20 cellular contexts compared by ENCODE assay signal in genomic region chr16:19745286-19746018, GRCh38. TPM values are rescaled to one million over a fixed set of nuclear protein-coding genes. Genes with fewer than 3 reads are reported as not detected.
DNase-seq lines count a peak whose midpoint lies in the region; ATAC-seq and TF ChIP-seq lines count a peak whose summit lies in the region.
"Had no signal": no experiment of that assay in that cellular context is flagged by ENCODE, and none has a peak within 500 bp of the region (broad histone marks: within the 10 kb centered on the region; RNA-seq: fewer than 3 reads in every experiment).

No MANE protein-coding gene starts in this region.

- H2AK5ac ChIP-seq in IMR-90 (ENCODE audit: low read depth, low read length), result no peak overlapping the region

- H3K9me3 ChIP-seq in IMR-90 (ENCODE audit: control insufficient read depth, insufficient read depth, low read length) (no peaks in the 10 kb centered on the region), esophagus squamous epithelium (no peaks in the 10 kb centered on the region)
- H3K9me3 ChIP-seq: gastroesophageal sphincter had no signal

- TF ChIP-seq POLR2A in IMR-90 (IDR thresholded peaks at IDR 0.05; ENCODE audit: low read depth, low read length), result no peak
- TF ChIP-seq POLR2A in esophagus squamous epithelium (IDR thresholded peaks at IDR 0.05), result no peak

- H4K20me1 ChIP-seq in IMR-90 (ENCODE audit: insufficient read depth, low read length), result no peaks in the 10 kb centered on the region

- H3K9me3 Mint-ChIP-seq in brain (no peaks in the 10 kb centered on the region), mesothelial cell of epicardium (no peaks in the 10 kb centered on the region), CD14-positive monocyte (no peaks in the 10 kb centered on the region)
- H3K9me3 Mint-ChIP-seq: effector memory CD8-positive, alpha-beta T cell; naive B cell; T-cell had no signal

- H3K27me3 Mint-ChIP-seq in brain (no peaks in the 10 kb centered on the region), mesothelial cell of epicardium (ENCODE audit: low read depth) (no peaks in the 10 kb centered on the region), CD14-positive monocyte (ENCODE audit: low read depth in 3 of 3) (peaks cover 0 to 3% (median 0%) of the 10 kb centered on the region in 3 donors)
- H3K27me3 Mint-ChIP-seq: activated CD8-positive, alpha-beta memory T cell treated with anti-CD3 and anti-CD28 coated beads, Interleukin-2, amount 10 ng/mL, durations not matched to agents 7 days and 5 days; effector memory CD8-positive, alpha-beta T cell; naive B cell; T-cell had no signal

- H3K4ac ChIP-seq in IMR-90 (ENCODE audit: low read depth, low read length), result 0 out of 2 replicates have a peak overlapping the region, but pooled peaks have one; percentile 6

- no peak overlapping the region for H2BK20ac ChIP-seq in IMR-90 (ENCODE audit: low read depth, low read length)

- dilution Hi-C loops in IMR-90 (cut with HindIII; ENCODE audit: low sequenced_read_pairs, unreplicated experiment), result no loop called here

- H3K27ac Mint-ChIP-seq in brain (peak overlapping the region in 3 of 5 experiments; percentile 27 to 58 (median 53)), mesothelial cell of epicardium (peak overlapping the region; percentile 56), CD14-positive monocyte (no peak overlapping the region)
- H3K27ac Mint-ChIP-seq: activated CD8-positive, alpha-beta memory T cell treated with anti-CD3 and anti-CD28 coated beads, Interleukin-2, amount 10 ng/mL, durations not matched to agents 7 days and 5 days; effector memory CD8-positive, alpha-beta T cell; naive B cell; T-cell had no signal

- no peak overlapping the region for H4K8ac ChIP-seq in IMR-90 (ENCODE audit: low read depth in 2 of 2, low read length in 2 of 2)

- H3K4me1 Mint-ChIP-seq in brain (peaks cover 45% of the 10 kb centered on the region), mesothelial cell of epicardium (peaks cover 46% of the 10 kb centered on the region), CD14-positive monocyte (no peaks in the 10 kb centered on the region)
- H3K4me1 Mint-ChIP-seq: activated CD8-positive, alpha-beta memory T cell treated with anti-CD3 and anti-CD28 coated beads, Interleukin-2, amount 10 ng/mL, durations not matched to agents 7 days and 5 days; naive B cell; T-cell had no signal

- H3K27me3 ChIP-seq in IMR-90 (ENCODE audit: control insufficient read depth, insufficient read depth, low read length), result no peaks in the 10 kb centered on the region
- H3K27me3 ChIP-seq in esophagus squamous epithelium, result no peaks in the 10 kb centered on the region
- H3K27me3 ChIP-seq: gastroesophageal sphincter had no signal

- H3K14ac ChIP-seq in IMR-90 (replicated peaks; ENCODE audit: low read depth, low read length), result no peak overlapping the region

- H3K27ac ChIP-seq in IMR-90 (ENCODE audit: insufficient read depth, low read length) (no peak overlapping the region; the same call in 1 of the 2 replicates), esophagus squamous epithelium (no peak overlapping the region)
- H3K27ac ChIP-seq: gastroesophageal sphincter had no signal

- no peak overlapping the region for H3K56ac ChIP-seq in IMR-90 (ENCODE audit: extremely low read depth, insufficient read depth, low read length)

- CTCF ChIA-PET in IMR-90 (lab: Yijun Ruan, JAX), result interaction anchor here (0.6 kb wide), 1 partner anchor 12 kb away, joined by 3 read pairs; no protein-coding TSS in a partner anchor

- WGBS in IMR-90 (ENCODE audit: extremely low coverage in 2 of 2, insufficient read length in 1 of 2), 2 experiments, result no CpG with 5 or more reads among the region's 9 CpGs
- 80 to 85% methylated on average over 6 to 7 of the region's 9 CpGs for WGBS in esophagus squamous epithelium, 2 donors

- H3K36me3 Mint-ChIP-seq in brain, result peaks cover 2% of the 10 kb centered on the region
- H3K36me3 Mint-ChIP-seq in mesothelial cell of epicardium, result peaks cover under 1% of the 10 kb centered on the region
- H3K36me3 Mint-ChIP-seq in CD14-positive monocyte, result no peaks in the 10 kb centered on the region
- H3K36me3 Mint-ChIP-seq: activated CD8-positive, alpha-beta memory T cell treated with anti-CD3 and anti-CD28 coated beads, Interleukin-2, amount 10 ng/mL, durations not matched to agents 7 days and 5 days; naive B cell had no signal

- no peak overlapping the region for H2BK15ac ChIP-seq in IMR-90 (ENCODE audit: low read depth, low read length)

- no peak for TF ChIP-seq RAD21 in IMR-90 (IDR thresholded peaks at IDR 0.05; ENCODE audit: low read length)

- intact Hi-C loops in IMR-90 (cut with micrococcal nuclease), result loop anchor here (5.0 kb wide), 1 partner anchor 92 kb away; no protein-coding TSS in a partner anchor
- intact Hi-C loops in CD14-positive monocyte (cut with micrococcal nuclease), result no loop called here
- intact Hi-C loops in esophagus squamous epithelium (cut with DNase I), result no loop called here

- H2AFZ ChIP-seq in IMR-90 (replicated peaks; ENCODE audit: low read length, poor library complexity), result no peak overlapping the region

- no peak overlapping the region for H3K4me3 ChIP-seq in IMR-90 (ENCODE audit: insufficient read depth, low read depth, low read length)
- no peak overlapping the region for H3K4me3 ChIP-seq in esophagus squamous epithelium
- H3K4me3 ChIP-seq: gastroesophageal sphincter had no signal

- BruUV-seq in IMR-90 (replicated peaks; lab: Mats Ljungman, UMichigan), result no TSS peak

- no peak overlapping the region for H3K9ac ChIP-seq in IMR-90 (ENCODE audit: low read depth, low read length)

- 0 out of 2 replicates have a peak overlapping the region, but pooled peaks have one; percentile 19 for H3K4me2 ChIP-seq in IMR-90 (ENCODE audit: low read depth, low read length)

- ATAC-seq in IMR-90 (ENCODE audit: low read depth) (peak; percentile 90), GM18517 (IDR thresholded peaks at IDR 0.05; ENCODE audit: unreplicated experiment) (no peak)
- ATAC-seq in stimulated activated naive CD8-positive, alpha-beta T cell treated with anti-CD3 and anti-CD28 coated beads, Interleukin-15, Interleukin-2, amounts not matched to agents 100 U/mL and 50 U/mL, for 24 hours, result no peak
- ATAC-seq: activated CD8-positive, alpha-beta memory T cell treated with anti-CD3 and anti-CD28 coated beads, Interleukin-2, amount 10 ng/mL, durations not matched to agents 7 days and 5 days; effector memory CD8-positive, alpha-beta T cell; gastroesophageal sphincter; T-cell had no signal

- H3K4me1 ChIP-seq in IMR-90 (ENCODE audit: control insufficient read depth, insufficient read depth, low read length), result peaks cover 8% of the 10 kb centered on the region; the same call in 1 of the 2 replicates
- H3K4me1 ChIP-seq in esophagus squamous epithelium, result peaks cover 0 to 15% (median 0%) of the 10 kb centered on the region in 3 donors

- H3K4me3 Mint-ChIP-seq in brain (peak overlapping the region in 1 of 5 experiments; percentile 14), mesothelial cell of epicardium (no peak overlapping the region), CD14-positive monocyte (no peak overlapping the region)
- H3K4me3 Mint-ChIP-seq: activated CD8-positive, alpha-beta memory T cell treated with anti-CD3 and anti-CD28 coated beads, Interleukin-2, amount 10 ng/mL, durations not matched to agents 7 days and 5 days; effector memory CD8-positive, alpha-beta T cell; naive B cell; T-cell had no signal

- no peak overlapping the region for H2AK9ac ChIP-seq in IMR-90 (replicated peaks; ENCODE audit: low read depth, low read length, poor library complexity)

- POLR2A ChIA-PET in IMR-90 (lab: Charles Lee; ENCODE audit: unreplicated experiment), result no interaction called here

- H2BK5ac ChIP-seq in IMR-90 (ENCODE audit: low read depth, low read length, poor library complexity, severe bottlenecking), result no peak overlapping the region

- in situ Hi-C loops in IMR-90 (cut with MboI; ENCODE audit: low sequenced_read_pairs), result no loop called here

- no peak overlapping the region for H3K23ac ChIP-seq in IMR-90 (ENCODE audit: low read depth, low read length)

- H3K36me3 ChIP-seq in IMR-90 (ENCODE audit: control insufficient read depth, insufficient read depth, low read length) (no peaks in the 10 kb centered on the region), esophagus squamous epithelium (no peaks in the 10 kb centered on the region)

- H3K18ac ChIP-seq in IMR-90 (ENCODE audit: low read depth, low read length), result no peak overlapping the region

- TF ChIP-seq CTCF in AG09319 (IDR thresholded peaks at IDR 0.05; ENCODE audit: low read depth, low read length), result no peak
- no peak for TF ChIP-seq CTCF in IMR-90 (conservative IDR thresholded peaks at IDR 0.05; ENCODE audit: low read depth, low read length)
- no peak for TF ChIP-seq CTCF in brain (conservative IDR thresholded peaks at IDR 0.05)
- no peak for TF ChIP-seq CTCF in mesothelial cell of epicardium (IDR thresholded peaks at IDR 0.05; ENCODE audit: unreplicated experiment)
- no peak for TF ChIP-seq CTCF in CD14-positive monocyte (IDR thresholded peaks at IDR 0.05)
- no peak for TF ChIP-seq CTCF in esophagus squamous epithelium (IDR thresholded peaks at IDR 0.05)

- H2BK120ac ChIP-seq in IMR-90 (ENCODE audit: low read depth, low read length), result peak overlapping the region; percentile 47; the same call in 1 of the 2 replicates

- peaks cover 8% of the 10 kb centered on the region for H3K9me1 ChIP-seq in IMR-90 (ENCODE audit: insufficient read depth, low read length)

- H3K79me1 ChIP-seq in IMR-90 (ENCODE audit: low read depth in 1 of 2, low read length in 2 of 2), result no peaks in the 10 kb centered on the region

- H4K5ac ChIP-seq in IMR-90 (ENCODE audit: low read depth, low read length), result no peak overlapping the region

- H4K91ac ChIP-seq in IMR-90 (ENCODE audit: insufficient read depth, low read depth, low read length), result no peak overlapping the region

- DNase-seq in AG09319 (ENCODE audit: extremely low read depth, low read depth), result peak; percentile 11
- DNase-seq in IMR-90, result peak; percentile 71
- no peak for DNase-seq in mesothelial cell of epicardium (ENCODE audit: low spot score in 2 of 2, unreplicated experiment in 2 of 2)
- no peak for DNase-seq in stimulated activated naive CD8-positive, alpha-beta T cell treated with anti-CD3 and anti-CD28 coated beads, Interleukin-15, Interleukin-2, amounts not matched to agents 100 U/mL and 50 U/mL, for 24 hours
- DNase-seq in CD14-positive monocyte (ENCODE audit: low spot score), result no peak
- no peak for DNase-seq in esophagus squamous epithelium (lab: John Stamatoyannopoulos, UW)
- DNase-seq: activated CD8-positive, alpha-beta memory T cell treated with anti-CD3 and anti-CD28 coated beads, Interleukin-2, amount 10 ng/mL, durations not matched to agents 7 days and 5 days; activated effector memory CD4-positive, alpha-beta T cell treated with Interleukin-2 at 50 U/mL for 16 hours; aorta; DMS 273 treated with DMSO at 0.1 percent for 48 hours; effector memory CD8-positive, alpha-beta T cell; MM.1S; naive B cell; NCI-H526 treated with DMSO at 0.1 percent for 48 hours; OCI-M1; stimulated activated CD4-positive, alpha-beta T cell treated with anti-CD3 and anti-CD28 coated beads, Interleukin-15, amount 100 ng/mL, for 24 hours; T-cell had no signal

RNA-seq across cellular contexts. Expression of gene IQCK, which starts 27.4 kb away (rescaled TPM):
- total RNA-seq in IMR-90 (2012; rRNA removed) (4.2 and 5.4 TPM in 2 replicates), mesothelial cell of epicardium (14.7 to 16.0 TPM (median 15.4 TPM) in 3 replicates), esophagus squamous epithelium (1 to 10 TPM; 2.2 to 9.3 (median 6.1) TPM)
- polyA plus RNA-seq in IMR-90 (2012; rRNA removed) (4.1 and 4.2 TPM in 2 replicates), brain (ENCODE audit: insufficient read depth, low read depth, low replicate concordance) (52.4 TPM), CD14-positive monocyte (under 1 TPM; 0.52 to 0.58 TPM)
- 3.7 and 6.6 TPM in 2 replicates for polyA plus RNA-seq in IMR-90 (2012; cell fraction: cytosol; rRNA removed)
- 6.1 and 9.2 TPM in 2 replicates for polyA plus RNA-seq in IMR-90 (2012; cell fraction: nucleus; rRNA removed; ENCODE audit: low replicate concordance)

RNA-seq across cellular contexts. Expression of gene KNOP1, which starts 27.4 kb away (rescaled TPM):
- total RNA-seq in IMR-90 (2012; rRNA removed) (8.4 and 10.6 TPM in 2 replicates), mesothelial cell of epicardium (46.5 to 48.5 TPM (median 47.4 TPM) in 3 replicates), esophagus squamous epithelium (10 to 100 TPM in 2 of 4 donors, 1 to 10 TPM in 2; 9.0 to 14.3 (median 11.7) TPM)
- polyA plus RNA-seq in IMR-90 (2012; rRNA removed) (6.9 and 7.0 TPM in 2 replicates), brain (ENCODE audit: insufficient read depth, low read depth, low replicate concordance) (39.5 TPM), CD14-positive monocyte (1 to 10 TPM; 1.5 to 2.4 TPM)
- 2.2 and 6.1 TPM in 2 replicates for polyA plus RNA-seq in IMR-90 (2012; cell fraction: cytosol; rRNA removed)
- polyA plus RNA-seq in IMR-90 (2012; cell fraction: nucleus; rRNA removed; ENCODE audit: low replicate concordance), result 1.4 and 4.3 TPM in 2 replicates

Comparison
In these comparisons a context has a peak if more than half of its experiments do, and no peak if none do; other contexts are left out.
1. DNase-seq: peak in AG09319 (single experiment) and IMR-90 (single experiment); none in mesothelial cell of epicardium (0 of 2), stimulated activated naive CD8-positive, alpha-beta T cell treated with anti-CD3 and anti-CD28 coated beads, Interleukin-15, Interleukin-2, amounts not matched to agents 100 U/mL and 50 U/mL, for 24 hours (single experiment), CD14-positive monocyte (single experiment) and esophagus squamous epithelium (single experiment).
2. H3K27ac Mint-ChIP-seq: peak in brain (3 of 5) and mesothelial cell of epicardium (single experiment); none in CD14-positive monocyte (0 of 7).